ENCODE assay signal across 20 cellular contexts in genomic region chr4:115121351-115122043, GRCh38. TPM values are rescaled to one million over a fixed set of nuclear protein-coding genes. Genes with fewer than 3 reads are reported as not detected.
DNase-seq lines count a peak whose midpoint lies in the region; TF ChIP-seq lines count a peak whose summit lies in the region.
"Had no signal": no experiment of that assay in that cellular context is flagged by ENCODE, and none has a peak within 500 bp of the region (broad histone marks: within the 10 kb centered on the region; RNA-seq: fewer than 3 reads in every experiment).

No MANE protein-coding gene starts in this region.

- H3K4me3 ChIP-seq in SK-N-MC (peak overlapping the region; percentile 29), colonic mucosa (no peak overlapping the region)
- H3K4me3 ChIP-seq: BLaER1, MG63 had no signal

- H3K4me1 ChIP-seq in colonic mucosa: no peaks in the 10 kb centered on the region
- H3K4me1 ChIP-seq: BLaER1 had no signal

- TF ChIP-seq CTCF in colonic mucosa (IDR thresholded peaks at IDR 0.05): no peak

- no peaks in the 10 kb centered on the region; the same call in 1 of the 2 replicates for H3K36me3 ChIP-seq in SK-N-MC (ENCODE audit: insufficient read depth, low read length)
- no peaks in the 10 kb centered on the region for H3K36me3 ChIP-seq in colonic mucosa
- H3K36me3 ChIP-seq: BLaER1, MG63 had no signal

- POLR2A ChIA-PET in HEK293T (lab: Yijun Ruan, JAX): no interaction called here

- intact Hi-C loops in colonic mucosa (cut with DNase I): no loop called here

- H3K27ac ChIP-seq in SK-N-MC (peak overlapping the region; percentile 99), colonic mucosa (no peak overlapping the region)
- H3K27ac ChIP-seq: BLaER1, KMS-11 had no signal

- CTCF ChIA-PET in HEK293T (lab: Yijun Ruan, JAX): no interaction called here

- peak; percentile 2 for DNase-seq in DMS53 (lab: John Stamatoyannopoulos, UW)
- DNase-seq in DMS53 treated with DMSO at 0.1 percent for 48 hours (lab: John Stamatoyannopoulos, UW; ENCODE audit: unreplicated experiment): no peak
- DNase-seq in SHP77 treated with DMSO at 0.1 percent for 48 hours (lab: John Stamatoyannopoulos, UW): peak; percentile 25
- DNase-seq in SHP77 (lab: John Stamatoyannopoulos, UW): no peak
- DNase-seq in SK-N-MC (ENCODE audit: low read depth, low spot score): no peak
- DNase-seq in 8988T: no peak
- DNase-seq in colonic mucosa: no peak
- no peak for DNase-seq in HEK293T (ENCODE audit: extremely low spot score)
- DNase-seq: CD8-positive, alpha-beta memory T cell; EL; MG63; NCI-H1105; NCI-H2029 treated with DMSO at 0.1 percent for 48 hours; T-helper 2 cell had no signal

- H3K9ac ChIP-seq in SK-N-MC (ENCODE audit: insufficient read length) (peak overlapping the region; percentile 8), colonic mucosa (ENCODE audit: low read depth in 2 of 2, low read length in 2 of 2) (no peak overlapping the region)
- H3K9ac ChIP-seq: BLaER1, KMS-11 had no signal

- H3K9me3 ChIP-seq in SK-N-MC (ENCODE audit: low read depth, low read length): 0 out of 2 replicates have a peak, but pooled peaks cover 3% of the 10 kb centered on the region
- no peaks in the 10 kb centered on the region for H3K9me3 ChIP-seq in colonic mucosa
- H3K9me3 ChIP-seq: BLaER1, MG63 had no signal

- H3K27me3 ChIP-seq in colonic mucosa: no peaks in the 10 kb centered on the region
- H3K27me3 ChIP-seq: BLaER1, MG63 had no signal

TF ChIP-seq in HEK293T, 16 proteins besides CTCF, POLR2A, EP300 and RAD21:
- no peak for TF ChIP-seq FOXA1 (IDR thresholded peaks at IDR 0.05)
- no peak for TF ChIP-seq L3MBTL2 (conservative IDR thresholded peaks at IDR 0.05)
- no peak for TF ChIP-seq ELF4 (IDR thresholded peaks at IDR 0.05)
- TF ChIP-seq FOXM1 (IDR thresholded peaks at IDR 0.05; ENCODE audit: borderline replicate concordance): no peak
- no peak for TF ChIP-seq SP1 (IDR thresholded peaks at IDR 0.05)

RNA-seq across cellular contexts. Expression of gene NDST4, which starts 8.1 kb away (rescaled TPM):
- total RNA-seq in colonic mucosa: under 1 TPM; 0.13 to 0.20 TPM
- total RNA-seq: A172; CD8-positive, alpha-beta memory T cell; H1; OCI-LY7; RPMI7951 had no signal

Comparison
In these comparisons a context has a peak if more than half of its experiments do, and no peak if none do; other contexts are left out.
1. DNase-seq: peak in DMS53 (single experiment) and SHP77 treated with DMSO at 0.1 percent for 48 hours (single experiment); none in DMS53 treated with DMSO at 0.1 percent for 48 hours (single experiment), SHP77 (0 of 2), SK-N-MC (single experiment), 8988T (single experiment), colonic mucosa (single experiment) and HEK293T (single experiment).